15 cellular contexts compared by ENCODE assay signal in genomic region chr20:38599410-38599882, GRCh38. TPM values are rescaled to one million over a fixed set of nuclear protein-coding genes. Genes with fewer than 3 reads are reported as not detected.
DNase-seq lines count a peak whose midpoint lies in the region; ATAC-seq and TF ChIP-seq lines count a peak whose summit lies in the region.
"Had no signal": no experiment of that assay in that cellular context is flagged by ENCODE, and none has a peak within 500 bp of the region (broad histone marks: within the 10 kb centered on the region; RNA-seq: fewer than 3 reads in every experiment).

No MANE protein-coding gene starts in this region.

- no peaks in the 10 kb centered on the region for H3K36me3 Mint-ChIP-seq in stimulated activated effector memory CD8-positive, alpha-beta T cell treated with anti-CD3 and anti-CD28 coated beads, Interleukin-12 subunit alpha, Interleukin-12 subunit beta, amount 100 ng/mL, for 72 hours

- ATAC-seq in SK-N-SH treated with all-trans-retinoic acid at 6 μM for 48 hours (peak; percentile 33; the same call in 2 of the 3 replicates), left cardiac atrium (peak; percentile 65 to 88), HG02642 (IDR thresholded peaks at IDR 0.05; ENCODE audit: poor library complexity, unreplicated experiment) (no peak)
- peak; percentile 13 for ATAC-seq in stimulated activated effector memory CD8-positive, alpha-beta T cell treated with anti-CD3 and anti-CD28 coated beads, Interleukin-12 subunit alpha, Interleukin-12 subunit beta, amount 100 ng/mL, for 72 hours

- peak; percentile 49 for DNase-seq in DMS53 (lab: John Stamatoyannopoulos, UW)
- no peak for DNase-seq in DMS53 treated with DMSO at 0.1 percent for 48 hours (lab: John Stamatoyannopoulos, UW; ENCODE audit: unreplicated experiment)
- DNase-seq in left cardiac atrium = peak; percentile 50
- no peak for DNase-seq in stimulated activated effector memory CD8-positive, alpha-beta T cell treated with anti-CD3 and anti-CD28 coated beads, Interleukin-12 subunit alpha, Interleukin-12 subunit beta, amount 100 ng/mL, for 72 hours (ENCODE audit: low spot score in 2 of 2)
- DNase-seq in HCEC 1CT = no peak
- no peak for DNase-seq in caudate nucleus (lab: John Stamatoyannopoulos, UW)
- DNase-seq: aorta, DMS153, NCI-H1694 had no signal

- no peak overlapping the region for H3K27ac Mint-ChIP-seq in stimulated activated effector memory CD8-positive, alpha-beta T cell treated with anti-CD3 and anti-CD28 coated beads, Interleukin-12 subunit alpha, Interleukin-12 subunit beta, amount 100 ng/mL, for 72 hours

- H3K9me3 Mint-ChIP-seq in stimulated activated effector memory CD8-positive, alpha-beta T cell treated with anti-CD3 and anti-CD28 coated beads, Interleukin-12 subunit alpha, Interleukin-12 subunit beta, amount 100 ng/mL, for 72 hours = no peaks in the 10 kb centered on the region

- H3K4me1 Mint-ChIP-seq in stimulated activated effector memory CD8-positive, alpha-beta T cell treated with anti-CD3 and anti-CD28 coated beads, Interleukin-12 subunit alpha, Interleukin-12 subunit beta, amount 100 ng/mL, for 72 hours = peaks cover 7% of the 10 kb centered on the region

- intact Hi-C loops in left cardiac atrium (cut with DNase I) = no loop called here

- H3K27ac ChIP-seq in caudate nucleus (ENCODE audit: low read depth, low read length) = no peak overlapping the region
- H3K27ac ChIP-seq: 22Rv1, esophagus muscularis mucosa, HL-60, neutrophil had no signal

- no peak overlapping the region for H3K4me3 Mint-ChIP-seq in stimulated activated effector memory CD8-positive, alpha-beta T cell treated with anti-CD3 and anti-CD28 coated beads, Interleukin-12 subunit alpha, Interleukin-12 subunit beta, amount 100 ng/mL, for 72 hours

TF ChIP-seq in SK-N-SH treated with all-trans-retinoic acid at 6 μM for 48 hours, 23 proteins besides CTCF, POLR2A, EP300 and RAD21:
- no peak for TF ChIP-seq ZNF70 (CRISPR knock-in tag; IDR thresholded peaks at IDR 0.05)
- TF ChIP-seq ZNF565 (CRISPR knock-in tag; conservative IDR thresholded peaks at IDR 0.05; ENCODE audit: low read depth) = no peak
- no peak for TF ChIP-seq ZFP3 (CRISPR knock-in tag; IDR thresholded peaks at IDR 0.05)
- TF ChIP-seq BACH2 (CRISPR knock-in tag; IDR thresholded peaks at IDR 0.05; ENCODE audit: borderline replicate concordance) = no peak
TF ChIP-seq in SK-N-SH treated with all-trans-retinoic acid at 6 μM for 48 hours: peak in this region for 0.

RNA-seq across cellular contexts. Expression of gene ARHGAP40, which starts 2.2 kb away (rescaled TPM):
- total RNA-seq in left cardiac atrium = not detected
- total RNA-seq: aorta had no signal

RNA-seq across cellular contexts. Expression of gene ADIG, which starts 18.4 kb away (rescaled TPM):
- not detected for total RNA-seq in left cardiac atrium
- total RNA-seq: aorta, esophagus muscularis mucosa had no signal

Comparison
In these comparisons a context has a peak if more than half of its experiments do, and no peak if none do; other contexts are left out.
1. DNase-seq: peak in DMS53 (single experiment) and left cardiac atrium (single experiment); none in DMS53 treated with DMSO at 0.1 percent for 48 hours (single experiment), stimulated activated effector memory CD8-positive, alpha-beta T cell treated with anti-CD3 and anti-CD28 coated beads, Interleukin-12 subunit alpha, Interleukin-12 subunit beta, amount 100 ng/mL, for 72 hours (0 of 2), HCEC 1CT (single experiment) and caudate nucleus (0 of 61).